Comparison of ENCODE assay signal across 16 cellular contexts in genomic region chr17:47955497-47956461, GRCh38. TPM values are rescaled to one million over a fixed set of nuclear protein-coding genes. Genes with fewer than 3 reads are reported as not detected.
DNase-seq lines count a peak whose midpoint lies in the region; ATAC-seq, FAIRE-seq and TF ChIP-seq lines count a peak whose summit lies in the region.
"Had no signal": no experiment of that assay in that cellular context is flagged by ENCODE, and none has a peak within 500 bp of the region (broad histone marks: within the 10 kb centered on the region; RNA-seq: fewer than 3 reads in every experiment).

No MANE protein-coding gene starts in this region.

- POLR2A ChIA-PET in A549 (lab: Yijun Ruan, JAX) = interaction anchor here (0.7 to 2.0 kb wide), 4 partner anchors 7 to 60 kb away, joined by 3 to 7 read pairs (median 3); no protein-coding TSS in a partner anchor

- 82% methylated on average over 7 of the region's 7 CpGs for WGBS in A549 (ENCODE audit: missing lambda C conversion rate)
- 90% methylated on average over 6 of the region's 7 CpGs for WGBS in esophagus muscularis mucosa

- peaks cover 32% of the 10 kb centered on the region for H3K4me1 ChIP-seq in A549
- H3K4me1 ChIP-seq in breast epithelium = peaks cover 0 to 29% of the 10 kb centered on the region in 2 donors
- H3K4me1 ChIP-seq in esophagus muscularis mucosa = peaks cover 0 to 4% (median 0%) of the 10 kb centered on the region in 4 donors

- CTCF ChIA-PET in A549 (lab: Yijun Ruan, JAX) = interaction anchor here (0.6 to 38.7 kb wide), 13 partner anchors 5 to 963 kb away, joined by 3 to 1426 read pairs (median 6); partner anchors contain the start of genes CDK5RAP3, PNPO, PRR15L and SCRN2

- intact Hi-C loops in breast epithelium (cut with DNase I; ENCODE audit: low total_unique reads) = no loop called here
- intact Hi-C loops in esophagus muscularis mucosa (cut with DNase I) = no loop called here

- TF ChIP-seq POLR2A in A549 (IDR thresholded peaks at IDR 0.05; ENCODE audit: low read length) = no peak
- no peak for TF ChIP-seq POLR2A in breast epithelium (IDR thresholded peaks at IDR 0.05)
- no peak for TF ChIP-seq POLR2A in esophagus muscularis mucosa (IDR thresholded peaks at IDR 0.05; ENCODE audit: low read depth)

- no peak for FAIRE-seq in A549 (lab: Jason Lieb, UNC)

- H3K9me3 ChIP-seq in A549 (no peaks in the 10 kb centered on the region), breast epithelium (no peaks in the 10 kb centered on the region), esophagus muscularis mucosa (no peaks in the 10 kb centered on the region)
- H3K9me3 ChIP-seq: vagina had no signal

- TF ChIP-seq RAD21 in A549 (conservative IDR thresholded peaks at IDR 0.05 in 1 of 2, IDR thresholded peaks at IDR 0.05 in 1 of 2) = no peak

- H3K27ac ChIP-seq in A549 (peak overlapping the region; percentile 72 to 75), breast epithelium (peak overlapping the region; percentile 81 to 95), esophagus muscularis mucosa (replicated peaks in 1 of 4) (peak overlapping the region in 1 of 4 donors; percentile 34)
- H3K27ac ChIP-seq: cardiac muscle cell, epithelial cell of prostate, vagina had no signal

- TF ChIP-seq EP300 in A549 (IDR thresholded peaks at IDR 0.05) = no peak
- no peak for TF ChIP-seq EP300 in esophagus muscularis mucosa (IDR thresholded peaks at IDR 0.05)

- no peak overlapping the region for H3K4me3 ChIP-seq in A549
- peak overlapping the region in 2 of 3 donors; percentile 60 to 64 for H3K4me3 ChIP-seq in breast epithelium
- H3K4me3 ChIP-seq in esophagus muscularis mucosa = no peak overlapping the region
- H3K4me3 ChIP-seq: cardiac muscle cell, vagina had no signal

- ATAC-seq in A549 (no peak), GM21786 (IDR thresholded peaks at IDR 0.05; ENCODE audit: unreplicated experiment) (no peak)

- DNase-seq in A549 (ENCODE audit: low read depth in 1 of 2, low spot score in 1 of 2) (no peak), LoVo (ENCODE audit: low spot score) (peak; percentile 58), breast epithelium (ENCODE audit: low spot score in 2 of 2) (peak; percentile 79 to 81), mucosa of gallbladder (ENCODE audit: low spot score) (peak; percentile 82), midbrain (lab: John Stamatoyannopoulos, UW) (no peak), esophagus muscularis mucosa (ENCODE audit: extremely low spot score) (no peak), GM13976 (ENCODE audit: low spot score) (no peak)
- DNase-seq: HCEC 1CT, hippocampal formation, NCI-H446 treated with DMSO at 0.1 percent for 48 hours, RPMI8226 had no signal

- TF ChIP-seq CTCF in A549 (IDR thresholded peaks at IDR 0.05) (no peak), breast epithelium (IDR thresholded peaks at IDR 0.05) (no peak), esophagus muscularis mucosa (IDR thresholded peaks at IDR 0.05) (no peak), GM13976 (IDR thresholded peaks at IDR 0.05; ENCODE audit: borderline replicate concordance, control extremely low read depth, extremely low read depth, insufficient read depth, missing control alignments) (no peak)

- H3K36me3 ChIP-seq in breast epithelium = no peaks in the 10 kb centered on the region
- H3K36me3 ChIP-seq in esophagus muscularis mucosa = peaks cover 0 to 6% (median 0%) of the 10 kb centered on the region in 4 donors
- H3K36me3 ChIP-seq: cardiac muscle cell, vagina had no signal

- in situ Hi-C loops in GM13976 (cut with MboI; ENCODE audit: low sequenced_read_pairs, unreplicated experiment) = no loop called here

- peak overlapping the region; percentile 71 for H3K4me2 ChIP-seq in A549

- H3K27me3 ChIP-seq in breast epithelium (no peaks in the 10 kb centered on the region), esophagus muscularis mucosa (no peaks in the 10 kb centered on the region)
- H3K27me3 ChIP-seq: cardiac muscle cell, vagina had no signal

TF ChIP-seq in A549, 52 proteins besides CTCF, POLR2A, EP300 and RAD21:
- TF ChIP-seq RCOR1 (IDR thresholded peaks at IDR 0.05; ENCODE audit: low read depth, low read length) (no peak), ELK1 (IDR thresholded peaks at IDR 0.05; ENCODE audit: low read depth, low read length) (no peak), HMGXB4 (CRISPR knock-in tag; IDR thresholded peaks at IDR 0.05; ENCODE audit: borderline replicate concordance) (no peak), GATA3 (IDR thresholded peaks at IDR 0.05; ENCODE audit: borderline replicate concordance) (no peak), PBX3 (IDR thresholded peaks at IDR 0.05) (no peak)

RNA-seq across cellular contexts. Expression of gene PRR15L, which starts 1.9 kb away (rescaled TPM):
- polyA plus RNA-seq in A549 (2011; rRNA removed) (2.2 and 3.7 TPM in 2 replicates), A549 (2017; fragmentation: RNase III; extraction: RNeasy Plus Mini Kit Qiagen cat#74134 plus additional on column Dnase treatment) (0.88 to 1.6 TPM (median 1.1 TPM) in 3 replicates)
- polyA plus RNA-seq in A549 (2012; cell fraction: cytosol; rRNA removed) = 0.25 and 0.36 TPM in 2 replicates
- 0.26 and 0.31 TPM in 2 replicates for polyA plus RNA-seq in A549 (2012; cell fraction: nucleus; rRNA removed)
- polyA minus RNA-seq in A549 (2011; rRNA and poly(A)+ RNA removed) = 2.3 and 3.1 TPM in 2 replicates
- total RNA-seq in breast epithelium (100 to 1,000 TPM in 1 of 3 donors, 10 to 100 TPM in 1, not detected in 1; 38.7 to 105 TPM), mucosa of gallbladder (109 TPM), esophagus muscularis mucosa (not detected)
- total RNA-seq: cardiac muscle cell, osteoblast had no signal
- polyA plus RNA-seq: cardiac muscle cell had no signal

RNA-seq across cellular contexts. Expression of gene PNPO, which starts 14.4 kb away (rescaled TPM):
- 40.8 and 43.4 TPM in 2 replicates for polyA plus RNA-seq in A549 (2011; rRNA removed)
- polyA plus RNA-seq in A549 (2012; cell fraction: cytosol; rRNA removed) = 23.8 and 27.6 TPM in 2 replicates
- 14.3 and 18.6 TPM in 2 replicates for polyA plus RNA-seq in A549 (2012; cell fraction: nucleus; rRNA removed)
- polyA plus RNA-seq in A549 (2017; fragmentation: RNase III; extraction: RNeasy Plus Mini Kit Qiagen cat#74134 plus additional on column Dnase treatment) = 28.7 to 29.8 TPM (median 29.5 TPM) in 3 replicates
- polyA minus RNA-seq in A549 (2011; rRNA and poly(A)+ RNA removed) = 80.8 and 86.2 TPM in 2 replicates
- total RNA-seq in breast epithelium = 10 to 100 TPM; 28.3 to 61.2 (median 34.7) TPM
- 43.2 TPM for total RNA-seq in mucosa of gallbladder
- total RNA-seq in esophagus muscularis mucosa = 10 to 100 TPM; 21.2 to 32.8 (median 27.6) TPM

RNA-seq across cellular contexts. Expression of gene CDK5RAP3, which starts 15.1 kb away (rescaled TPM):
- polyA plus RNA-seq in A549 (2011; rRNA removed) (124 and 179 TPM in 2 replicates), A549 (2017; fragmentation: RNase III; extraction: RNeasy Plus Mini Kit Qiagen cat#74134 plus additional on column Dnase treatment) (135 to 165 TPM (median 164 TPM) in 3 replicates)
- polyA plus RNA-seq in A549 (2012; cell fraction: cytosol; rRNA removed) = 114 and 128 TPM in 2 replicates
- 796 and 944 TPM in 2 replicates for polyA plus RNA-seq in A549 (2012; cell fraction: nucleus; rRNA removed)
- polyA minus RNA-seq in A549 (2011; rRNA and poly(A)+ RNA removed) = 99.5 and 169 TPM in 2 replicates
- total RNA-seq in breast epithelium (100 to 1,000 TPM; 121 to 198 (median 183) TPM), mucosa of gallbladder (194 TPM), esophagus muscularis mucosa (10 to 100 TPM; 43.9 to 70.2 (median 58.4) TPM)

RNA-seq across cellular contexts. Expression of gene SP2, which starts 59.7 kb away (rescaled TPM):
- polyA plus RNA-seq in A549 (2011; rRNA removed) (6.2 and 8.0 TPM in 2 replicates), A549 (2017; fragmentation: RNase III; extraction: RNeasy Plus Mini Kit Qiagen cat#74134 plus additional on column Dnase treatment) (10.5 to 13.4 TPM (median 11.6 TPM) in 3 replicates)
- 13.9 and 19.3 TPM in 2 replicates for polyA plus RNA-seq in A549 (2012; cell fraction: cytosol; rRNA removed)
- 16.8 and 18.2 TPM in 2 replicates for polyA plus RNA-seq in A549 (2012; cell fraction: nucleus; rRNA removed)
- polyA minus RNA-seq in A549 (2011; rRNA and poly(A)+ RNA removed) = 4.5 and 6.0 TPM in 2 replicates
- total RNA-seq in breast epithelium (1 to 10 TPM; 4.6 to 9.8 (median 5.6) TPM), mucosa of gallbladder (17.4 TPM), esophagus muscularis mucosa (10 to 100 TPM in 1 of 4 donors, 1 to 10 TPM in 3; 7.1 to 16.0 (median 9.4) TPM)

Comparison
In these comparisons a context has a peak if more than half of its experiments do, and no peak if none do; other contexts are left out.
1. DNase-seq: peak in LoVo (single experiment), breast epithelium (2 of 2) and mucosa of gallbladder (single experiment); none in A549 (0 of 2), midbrain (single experiment), esophagus muscularis mucosa (single experiment) and GM13976 (single experiment).
2. H3K4me3 ChIP-seq: peak in breast epithelium (2 of 3); none in A549 (single experiment) and esophagus muscularis mucosa (0 of 4).